Comparison of ENCODE assay signal across 15 cellular contexts in genomic region chr2:106863387-106863786, GRCh38. TPM values are rescaled to one million over a fixed set of nuclear protein-coding genes. Genes with fewer than 3 reads are reported as not detected.
DNase-seq lines count a peak whose midpoint lies in the region; TF ChIP-seq lines count a peak whose summit lies in the region.
"Had no signal": no experiment of that assay in that cellular context is flagged by ENCODE, and none has a peak within 500 bp of the region (broad histone marks: within the 10 kb centered on the region; RNA-seq: fewer than 3 reads in every experiment).

No MANE protein-coding gene starts in this region.

- WGBS in spleen, 5 donors, result 54 to 74% (median 67%) methylated on average over 8 of the region's 8 CpGs
- WGBS in suprapubic skin, result 59% methylated on average over 8 of the region's 8 CpGs

- H3K9ac ChIP-seq in OCI-LY1 (ENCODE audit: low read length), result no peak overlapping the region

- TF ChIP-seq CTCF in OCI-LY1 (IDR thresholded peaks at IDR 0.05; ENCODE audit: low read length) (peak; percentile 34; the same call in 1 of the 2 replicates), epithelial cell of proximal tubule (conservative IDR thresholded peaks at IDR 0.05; ENCODE audit: low read depth, low read length) (peak; percentile 60), spleen (IDR thresholded peaks at IDR 0.05 in 8 of 11, conservative IDR thresholded peaks at IDR 0.05 in 3 of 11) (no peak), suprapubic skin (IDR thresholded peaks at IDR 0.05) (no peak)

- H3K79me2 ChIP-seq in OCI-LY1 (ENCODE audit: insufficient read depth, low read length), result no peaks in the 10 kb centered on the region

- H2AFZ ChIP-seq in OCI-LY1 (ENCODE audit: low read length), result no peak overlapping the region

- H3K27ac ChIP-seq in OCI-LY1 (ENCODE audit: low read depth, low read length, poor library complexity, severe bottlenecking), result no peak overlapping the region
- H3K27ac ChIP-seq in spleen, result no peak overlapping the region
- no peak overlapping the region for H3K27ac ChIP-seq in suprapubic skin
- H3K27ac ChIP-seq: HL-60, skin epidermis had no signal

- no peaks in the 10 kb centered on the region for H3K9me3 ChIP-seq in OCI-LY1 (ENCODE audit: low read length)
- peaks cover 0 to 16% (median 9%) of the 10 kb centered on the region in 8 donors for H3K9me3 ChIP-seq in spleen
- no peaks in the 10 kb centered on the region for H3K9me3 ChIP-seq in suprapubic skin

- H3K36me3 ChIP-seq in OCI-LY1 (ENCODE audit: insufficient read depth, low read length) (no peaks in the 10 kb centered on the region), spleen (no peaks in the 10 kb centered on the region), suprapubic skin (no peaks in the 10 kb centered on the region)

- no peaks in the 10 kb centered on the region for H3F3A ChIP-seq in OCI-LY1 (ENCODE audit: insufficient read depth, low read length)

- intact Hi-C loops in spleen (cut with DNase I; ENCODE audit: low total_unique reads), result no loop called here

- no peak overlapping the region for H3K4me2 ChIP-seq in OCI-LY1 (ENCODE audit: low read length)

- no peaks in the 10 kb centered on the region for H4K20me1 ChIP-seq in OCI-LY1 (ENCODE audit: insufficient read depth, low read length)

- H3K4me3 ChIP-seq in OCI-LY1 (ENCODE audit: low read depth, low read length, poor library complexity, severe bottlenecking), result no peak overlapping the region
- H3K4me3 ChIP-seq in epithelial cell of proximal tubule (ENCODE audit: low read depth, low read length), result no peak overlapping the region
- H3K4me3 ChIP-seq in spleen, result no peak overlapping the region
- H3K4me3 ChIP-seq in suprapubic skin, result no peak overlapping the region
- H3K4me3 ChIP-seq: skin epidermis had no signal

- TF ChIP-seq EP300 in suprapubic skin (IDR thresholded peaks at IDR 0.05), result no peak

- peak; percentile 64 for DNase-seq in DMS53 (lab: John Stamatoyannopoulos, UW)
- DNase-seq in DMS53 treated with DMSO at 0.1 percent for 48 hours (lab: John Stamatoyannopoulos, UW; ENCODE audit: unreplicated experiment), result no peak
- DNase-seq in epithelial cell of proximal tubule (ENCODE audit: low read depth), result no peak
- peak; percentile 6 for DNase-seq in renal cortical epithelial cell (ENCODE audit: low read depth)
- DNase-seq in mucosa of gallbladder (ENCODE audit: low spot score), result no peak
- DNase-seq in spleen, result no peak
- DNase-seq in suprapubic skin (ENCODE audit: low spot score in 2 of 2), result no peak
- DNase-seq: activated CD4-positive, alpha-beta T cell treated with anti-CD3 and anti-CD28 coated beads for 48 hours; naive thymus-derived CD4-positive, alpha-beta T cell; NCI-H774; trophoblast cell had no signal

- H3K27me3 ChIP-seq in OCI-LY1 (ENCODE audit: insufficient read depth, low read length), result no peaks in the 10 kb centered on the region
- H3K27me3 ChIP-seq in spleen (replicated peaks in 1 of 7), result no peaks in the 10 kb centered on the region
- H3K27me3 ChIP-seq in suprapubic skin, result no peaks in the 10 kb centered on the region

- H3K9me2 ChIP-seq in OCI-LY1 (ENCODE audit: low read depth, low read length), result no peaks in the 10 kb centered on the region

- H3K4me1 ChIP-seq in OCI-LY1 (ENCODE audit: insufficient read depth, low read length, severe bottlenecking), result no peaks in the 10 kb centered on the region
- no peaks in the 10 kb centered on the region for H3K4me1 ChIP-seq in spleen
- H3K4me1 ChIP-seq in suprapubic skin, result no peaks in the 10 kb centered on the region

- TF ChIP-seq POLR2A in spleen (IDR thresholded peaks at IDR 0.05) (no peak), suprapubic skin (IDR thresholded peaks at IDR 0.05) (no peak)

RNA-seq across cellular contexts. Expression of gene ST6GAL2, which starts 22.6 kb away (rescaled TPM):
- total RNA-seq in epithelial cell of proximal tubule, result 0.23 and 0.80 TPM in 2 replicates
- 0.10 and 1.4 TPM in 2 replicates for total RNA-seq in renal cortical epithelial cell
- 28.3 TPM for total RNA-seq in mucosa of gallbladder
- total RNA-seq in spleen, result under 1 TPM in 2 of 7 donors, not detected in 5; 0.06 to 0.13 TPM
- polyA plus RNA-seq in spleen, result under 1 TPM; under 0.01 to 0.03 (median 0.02) TPM
- 1 to 10 TPM in 2 of 4 donors, under 1 TPM in 2; 0.79 to 5.3 (median 1.3) TPM for total RNA-seq in suprapubic skin
- total RNA-seq: A172; naive thymus-derived CD4-positive, alpha-beta T cell had no signal
- polyA plus RNA-seq: naive thymus-derived CD4-positive, alpha-beta T cell had no signal

Comparison
In these comparisons a context has a peak if more than half of its experiments do, and no peak if none do; other contexts are left out.
1. DNase-seq: peak in DMS53 (single experiment) and renal cortical epithelial cell (single experiment); none in DMS53 treated with DMSO at 0.1 percent for 48 hours (single experiment), epithelial cell of proximal tubule (single experiment), mucosa of gallbladder (single experiment), spleen (single experiment) and suprapubic skin (0 of 2).
2. CTCF ChIP-seq: peak in OCI-LY1 (single experiment) and epithelial cell of proximal tubule (single experiment); none in spleen (0 of 11) and suprapubic skin (0 of 2).